Comparison of ENCODE assay signal across 10 cellular contexts in the genomic region with DNA sequence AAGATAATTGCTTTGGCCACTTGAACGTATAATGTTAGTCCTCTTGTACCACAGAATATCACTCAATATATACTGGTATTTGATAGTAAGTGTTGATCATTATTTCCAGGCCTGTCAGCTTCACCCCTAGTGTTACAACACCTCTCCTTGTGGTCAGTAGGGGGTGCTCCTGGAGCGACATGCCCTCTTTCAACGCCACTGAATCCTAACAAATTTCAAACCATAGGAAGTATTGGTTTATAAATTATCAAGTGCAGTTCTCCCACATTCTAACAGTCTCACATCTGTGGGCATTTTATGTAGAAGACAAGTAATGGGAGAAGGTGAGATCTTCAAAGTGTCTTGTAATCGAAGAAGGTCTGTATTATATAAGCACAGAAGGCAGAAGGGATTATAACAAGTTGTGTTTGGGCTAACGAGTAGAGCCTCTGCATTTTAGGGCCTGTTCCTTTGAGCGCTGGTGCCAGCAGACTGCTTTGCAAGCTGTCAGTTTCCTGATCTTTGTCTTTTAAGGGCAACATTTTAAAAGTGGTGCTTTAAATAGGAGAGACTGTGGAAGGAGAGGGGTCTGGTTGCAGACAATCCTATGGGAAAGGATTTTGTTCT. TPM values are rescaled to one million over a fixed set of nuclear protein-coding genes. Genes with fewer than 3 reads are reported as not detected.
DNase-seq lines count a peak whose midpoint lies in the region; ATAC-seq and TF ChIP-seq lines count a peak whose summit lies in the region.
"Had no signal": no experiment of that assay in that cellular context is flagged by ENCODE, and none has a peak within 500 bp of the region (broad histone marks: within the 10 kb centered on the region; RNA-seq: fewer than 3 reads in every experiment).

No MANE protein-coding gene starts in this region.

- H3K9me3 ChIP-seq in liver (ENCODE audit: control insufficient read depth in 4 of 4, low read length in 3 of 4), result peaks cover 0 to 4% (median 0%) of the 10 kb centered on the region in 4 donors

- H3K4me3 ChIP-seq in GM12865 (ENCODE audit: low read depth, low read length) (no peak overlapping the region), liver (ENCODE audit: low read depth in 1 of 3, low read length in 3 of 3) (no peak overlapping the region)

- H3K27me3 ChIP-seq in liver (ENCODE audit: control insufficient read depth in 4 of 4, insufficient read depth in 4 of 4, low read length in 3 of 4), result no peaks in the 10 kb centered on the region

- H3K4me1 ChIP-seq in liver (ENCODE audit: control insufficient read depth in 4 of 4, insufficient read depth in 4 of 4, low read length in 3 of 4), result peaks cover 0 to 6% (median 2%) of the 10 kb centered on the region in 4 donors

- peak; percentile 65 to 75 for TF ChIP-seq RAD21 in liver (IDR thresholded peaks at IDR 0.05)

- H3K27ac ChIP-seq in liver (ENCODE audit: low read depth in 1 of 2, low read length in 2 of 2), result no peak overlapping the region

- DNase-seq in GM12865 (ENCODE audit: low read depth) (peak; percentile 24), SW480 (ENCODE audit: low spot score) (peak; percentile 20), dedifferentiated amniotic fluid mesenchymal stem cell (ENCODE audit: extremely low spot score) (no peak), DMS114 treated with DMSO at 0.1 percent for 48 hours (lab: John Stamatoyannopoulos, UW; ENCODE audit: unreplicated experiment) (no peak)
- DNase-seq: kidney glomerular epithelial cell, NCI-H510A had no signal

- ATAC-seq in HG02870 (IDR thresholded peaks at IDR 0.05; ENCODE audit: unreplicated experiment) (peak; percentile 79), HG03571 (IDR thresholded peaks at IDR 0.05; ENCODE audit: unreplicated experiment) (no peak), GM19328 (IDR thresholded peaks at IDR 0.05; ENCODE audit: unreplicated experiment) (no peak)

- peak; percentile 53 for TF ChIP-seq CTCF in GM12865 (IDR thresholded peaks at IDR 0.05; ENCODE audit: insufficient read depth, low read depth, low read length, missing control alignments)
- peak; percentile 24 for TF ChIP-seq CTCF in liver (IDR thresholded peaks at IDR 0.05; ENCODE audit: low read depth, low read length, missing input control)

- H3K36me3 ChIP-seq in liver (ENCODE audit: control insufficient read depth in 4 of 4, insufficient read depth in 3 of 4, low read depth in 1 of 4, low read length in 3 of 4), result no peaks in the 10 kb centered on the region

- 63% methylated on average over 6 of the region's 6 CpGs for whole genome bisulfite sequencing in liver

- H3K9ac ChIP-seq in liver (ENCODE audit: low read depth in 1 of 2, low read length in 2 of 2), result no peak overlapping the region

TF ChIP-seq in liver, 16 proteins besides CTCF, POLR2A, EP300 and RAD21:
- no peak for TF ChIP-seq HNF4A (conservative IDR thresholded peaks at IDR 0.05)
- TF ChIP-seq, protein P1, sequence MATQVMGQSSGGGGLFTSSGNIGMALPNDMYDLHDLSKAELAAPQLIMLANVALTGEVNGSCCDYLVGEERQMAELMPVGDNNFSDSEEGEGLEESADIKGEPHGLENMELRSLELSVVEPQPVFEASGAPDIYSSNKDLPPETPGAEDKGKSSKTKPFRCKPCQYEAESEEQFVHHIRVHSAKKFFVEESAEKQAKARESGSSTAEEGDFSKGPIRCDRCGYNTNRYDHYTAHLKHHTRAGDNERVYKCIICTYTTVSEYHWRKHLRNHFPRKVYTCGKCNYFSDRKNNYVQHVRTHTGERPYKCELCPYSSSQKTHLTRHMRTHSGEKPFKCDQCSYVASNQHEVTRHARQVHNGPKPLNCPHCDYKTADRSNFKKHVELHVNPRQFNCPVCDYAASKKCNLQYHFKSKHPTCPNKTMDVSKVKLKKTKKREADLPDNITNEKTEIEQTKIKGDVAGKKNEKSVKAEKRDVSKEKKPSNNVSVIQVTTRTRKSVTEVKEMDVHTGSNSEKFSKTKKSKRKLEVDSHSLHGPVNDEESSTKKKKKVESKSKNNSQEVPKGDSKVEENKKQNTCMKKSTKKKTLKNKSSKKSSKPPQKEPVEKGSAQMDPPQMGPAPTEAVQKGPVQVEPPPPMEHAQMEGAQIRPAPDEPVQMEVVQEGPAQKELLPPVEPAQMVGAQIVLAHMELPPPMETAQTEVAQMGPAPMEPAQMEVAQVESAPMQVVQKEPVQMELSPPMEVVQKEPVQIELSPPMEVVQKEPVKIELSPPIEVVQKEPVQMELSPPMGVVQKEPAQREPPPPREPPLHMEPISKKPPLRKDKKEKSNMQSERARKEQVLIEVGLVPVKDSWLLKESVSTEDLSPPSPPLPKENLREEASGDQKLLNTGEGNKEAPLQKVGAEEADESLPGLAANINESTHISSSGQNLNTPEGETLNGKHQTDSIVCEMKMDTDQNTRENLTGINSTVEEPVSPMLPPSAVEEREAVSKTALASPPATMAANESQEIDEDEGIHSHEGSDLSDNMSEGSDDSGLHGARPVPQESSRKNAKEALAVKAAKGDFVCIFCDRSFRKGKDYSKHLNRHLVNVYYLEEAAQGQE (IDR thresholded peaks at IDR 0.05), result no peak
- TF ChIP-seq, protein P2, sequence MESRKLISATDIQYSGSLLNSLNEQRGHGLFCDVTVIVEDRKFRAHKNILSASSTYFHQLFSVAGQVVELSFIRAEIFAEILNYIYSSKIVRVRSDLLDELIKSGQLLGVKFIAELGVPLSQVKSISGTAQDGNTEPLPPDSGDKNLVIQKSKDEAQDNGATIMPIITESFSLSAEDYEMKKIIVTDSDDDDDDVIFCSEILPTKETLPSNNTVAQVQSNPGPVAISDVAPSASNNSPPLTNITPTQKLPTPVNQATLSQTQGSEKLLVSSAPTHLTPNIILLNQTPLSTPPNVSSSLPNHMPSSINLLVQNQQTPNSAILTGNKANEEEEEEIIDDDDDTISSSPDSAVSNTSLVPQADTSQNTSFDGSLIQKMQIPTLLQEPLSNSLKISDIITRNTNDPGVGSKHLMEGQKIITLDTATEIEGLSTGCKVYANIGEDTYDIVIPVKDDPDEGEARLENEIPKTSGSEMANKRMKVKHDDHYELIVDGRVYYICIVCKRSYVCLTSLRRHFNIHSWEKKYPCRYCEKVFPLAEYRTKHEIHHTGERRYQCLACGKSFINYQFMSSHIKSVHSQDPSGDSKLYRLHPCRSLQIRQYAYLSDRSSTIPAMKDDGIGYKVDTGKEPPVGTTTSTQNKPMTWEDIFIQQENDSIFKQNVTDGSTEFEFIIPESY (IDR thresholded peaks at IDR 0.05), result no peak
- no peak for TF ChIP-seq SP1 (IDR thresholded peaks at IDR 0.05)
- no peak for TF ChIP-seq YY1 (IDR thresholded peaks at IDR 0.05)
- TF ChIP-seq FOXA1 (IDR thresholded peaks at IDR 0.05), result no peak
- TF ChIP-seq, protein P3, sequence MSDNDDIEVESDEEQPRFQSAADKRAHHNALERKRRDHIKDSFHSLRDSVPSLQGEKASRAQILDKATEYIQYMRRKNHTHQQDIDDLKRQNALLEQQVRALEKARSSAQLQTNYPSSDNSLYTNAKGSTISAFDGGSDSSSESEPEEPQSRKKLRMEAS (IDR thresholded peaks at IDR 0.05), result no peak
- TF ChIP-seq FOXA2 (IDR thresholded peaks at IDR 0.05), result no peak
- no peak for TF ChIP-seq HNF4G (IDR thresholded peaks at IDR 0.05)
- no peak for TF ChIP-seq RXRA (IDR thresholded peaks at IDR 0.05)
- no peak for TF ChIP-seq NR2F2 (IDR thresholded peaks at IDR 0.05)

RNA-seq across cellular contexts. Expression of a gene that starts 57.1 kb away (rescaled TPM):
- 1 to 10 TPM; 3.1 to 4.4 TPM for total RNA-seq in liver
- polyA plus RNA-seq in liver, result 1 to 10 TPM in 1 of 2 donors, under 1 TPM in 1; 0.87 to 2.1 TPM

Comparison
In these comparisons a context has a peak if more than half of its experiments do, and no peak if none do; other contexts are left out.
1. DNase-seq: peak in GM12865 (single experiment) and SW480 (single experiment); none in dedifferentiated amniotic fluid mesenchymal stem cell (single experiment) and DMS114 treated with DMSO at 0.1 percent for 48 hours (single experiment).